10 cellular contexts compared by ENCODE assay signal in the genomic region with DNA sequence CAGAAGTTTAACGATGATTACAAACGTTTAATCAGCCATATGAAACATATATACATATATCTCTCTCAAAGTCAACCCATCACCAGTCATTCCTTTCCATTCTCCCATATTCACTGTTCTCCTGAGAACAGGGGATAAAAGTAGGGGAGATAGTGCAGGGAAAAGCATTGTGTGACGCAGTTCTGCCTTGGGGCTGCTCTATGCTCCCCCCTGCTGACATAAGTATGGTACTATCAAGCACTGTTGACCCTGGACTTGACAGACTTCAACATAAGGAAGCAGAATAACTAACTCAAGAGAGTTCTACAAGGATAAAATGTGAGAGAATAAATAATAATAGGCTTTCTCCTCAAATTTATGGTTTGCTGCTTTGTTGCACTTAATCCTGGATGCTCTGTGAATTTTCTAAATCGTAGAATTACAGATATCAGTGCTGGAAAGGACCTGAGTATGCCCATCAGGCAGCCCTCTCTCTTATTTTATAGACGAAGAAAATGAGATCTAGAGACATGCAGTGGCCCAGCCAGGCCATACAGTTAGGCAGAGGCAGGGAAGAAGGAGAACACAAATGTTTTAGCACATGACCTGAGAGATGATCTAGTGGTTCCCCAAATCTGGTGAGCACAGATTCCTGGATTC.
DNase-seq lines count a peak whose midpoint lies in the region; ATAC-seq and TF ChIP-seq lines count a peak whose summit lies in the region.
"Had no signal": no experiment of that assay in that cellular context is flagged by ENCODE, and none has a peak within 500 bp of the region (broad histone marks: within the 10 kb centered on the region; RNA-seq: fewer than 3 reads in every experiment).

No MANE protein-coding gene starts in this region.

- peak overlapping the region; percentile 26 for H2AFZ ChIP-seq in parathyroid adenoma

- peaks cover 14% of the 10 kb centered on the region for H3K4me1 ChIP-seq in A673 (ENCODE audit: insufficient read depth, low read length, poor library complexity, severe bottlenecking)
- H3K4me1 ChIP-seq in parathyroid adenoma, result peaks cover 12% of the 10 kb centered on the region

- no peak for ATAC-seq in GM21390 (IDR thresholded peaks at IDR 0.05; ENCODE audit: unreplicated experiment)

- no peak overlapping the region for H3K4me3 ChIP-seq in A673 (ENCODE audit: low read depth, low read length, poor library complexity, severe bottlenecking)
- H3K4me3 ChIP-seq in fibroblast of the aortic adventitia (ENCODE audit: low read depth, low read length), result no peak overlapping the region
- no peak overlapping the region for H3K4me3 ChIP-seq in parathyroid adenoma (ENCODE audit: low read depth, low read length)
- H3K4me3 ChIP-seq: thoracic aorta had no signal

- peaks cover 8% of the 10 kb centered on the region for H3K79me2 ChIP-seq in parathyroid adenoma

- POLR2A ChIA-PET in A673 (lab: Charles Lee; ENCODE audit: low non-redundant PET), result no interaction called here
- POLR2A ChIA-PET in GM10248 (lab: Yijun Ruan, JAX), result no interaction called here

- intact Hi-C loops in A673 (cut with micrococcal nuclease; ENCODE audit: unreplicated experiment), result loop anchor here (5.0 kb wide), 1 partner anchor 146 kb away; no protein-coding TSS in a partner anchor

- H3K27ac ChIP-seq in A673 (ENCODE audit: low read depth, low read length, poor library complexity, severe bottlenecking), result peak overlapping the region; percentile 24
- no peak overlapping the region for H3K27ac ChIP-seq in parathyroid adenoma
- H3K27ac ChIP-seq: epithelial cell of prostate, thoracic aorta had no signal

- H3K36me3 ChIP-seq in A673 (ENCODE audit: insufficient read depth, low read length, poor library complexity, severe bottlenecking) (no peaks in the 10 kb centered on the region), parathyroid adenoma (ENCODE audit: control insufficient read depth, insufficient read depth, low read length) (no peaks in the 10 kb centered on the region)
- H3K36me3 ChIP-seq: thoracic aorta had no signal

- no TSS peak for BruUV-seq in A673 (replicated peaks; lab: Mats Ljungman, UMichigan)

- peak; percentile 76 for DNase-seq in A673 (ENCODE audit: low spot score)
- DNase-seq in GM10248 (ENCODE audit: extremely low spot score), result peak; percentile 53
- DNase-seq in NCI-H1694 (lab: John Stamatoyannopoulos, UW), result peak; percentile 61
- peak; percentile 15 for DNase-seq in UCSD-AML1 (lab: John Stamatoyannopoulos, UW; ENCODE audit: unreplicated experiment)
- DNase-seq in fibroblast of the aortic adventitia (ENCODE audit: low read depth), result peak; percentile 55
- no peak for DNase-seq in cortex of kidney (lab: John Stamatoyannopoulos, UW)

- no peaks in the 10 kb centered on the region for H3K9me3 ChIP-seq in A673 (ENCODE audit: low read depth, low read length, poor library complexity, severe bottlenecking)
- H3K9me3 ChIP-seq in parathyroid adenoma (ENCODE audit: control insufficient read depth, low read length), result no peaks in the 10 kb centered on the region
- H3K9me3 ChIP-seq: thoracic aorta had no signal

- no peak overlapping the region for H3K4me2 ChIP-seq in parathyroid adenoma (ENCODE audit: low read length)

- no peak overlapping the region for H3K9ac ChIP-seq in parathyroid adenoma

- H3K27me3 ChIP-seq in A673 (replicated peaks; ENCODE audit: insufficient read depth, low read depth, low read length, poor library complexity), result no peaks in the 10 kb centered on the region
- no peaks in the 10 kb centered on the region for H3K27me3 ChIP-seq in parathyroid adenoma (ENCODE audit: control insufficient read depth, insufficient read depth, low read length)

- TF ChIP-seq CTCF in A673 (conservative IDR thresholded peaks at IDR 0.05; ENCODE audit: low read depth, low read length) (peak; percentile 76), GM10248 (IDR thresholded peaks at IDR 0.05; ENCODE audit: control extremely low read depth, extremely low read depth, low read depth, missing control alignments) (peak; percentile 54), fibroblast of the aortic adventitia (IDR thresholded peaks at IDR 0.05; ENCODE audit: insufficient read depth, low read length) (peak; percentile 84), parathyroid adenoma (IDR thresholded peaks at IDR 0.05) (peak; percentile 83)

- CTCF ChIA-PET in A673 (lab: Charles Lee) (no interaction called here), GM10248 (lab: Yijun Ruan, JAX) (interaction anchor here (1.3 to 2.4 kb wide), 4 partner anchors 10 to 257 kb away, joined by 3 to 11 read pairs (median 6); no protein-coding TSS in a partner anchor)
